13 cellular contexts compared by ENCODE assay signal in genomic region chr17:78538033-78538776, GRCh38. TPM values are rescaled to one million over a fixed set of nuclear protein-coding genes. Genes with fewer than 3 reads are reported as not detected.
DNase-seq lines count a peak whose midpoint lies in the region; ATAC-seq and TF ChIP-seq lines count a peak whose summit lies in the region.
"Had no signal": no experiment of that assay in that cellular context is flagged by ENCODE, and none has a peak within 500 bp of the region (broad histone marks: within the 10 kb centered on the region; RNA-seq: fewer than 3 reads in every experiment).

No MANE protein-coding gene starts in this region.

- no peak overlapping the region for H2AK5ac ChIP-seq in trophoblast cell (ENCODE audit: low read length)

- in situ Hi-C loops in SK-MEL-5 (cut with HindIII; ENCODE audit: low pct_unique_long_range_greater_than_20kb, low sequenced_read_pairs), result no loop called here

- H3K36me3 ChIP-seq in suprapubic skin (no peaks in the 10 kb centered on the region), trophoblast cell (ENCODE audit: control insufficient read depth in 1 of 2, insufficient read depth in 2 of 2, low read length in 2 of 2) (no peaks in the 10 kb centered on the region)
- H3K36me3 ChIP-seq: heart left ventricle had no signal

- peaks cover 24% of the 10 kb centered on the region for H3K4me1 ChIP-seq in suprapubic skin
- no peaks in the 10 kb centered on the region for H3K4me1 ChIP-seq in trophoblast cell (ENCODE audit: control insufficient read depth in 1 of 2, insufficient read depth in 2 of 2, low read length in 2 of 2)

- H3K27me3 ChIP-seq in suprapubic skin (no peaks in the 10 kb centered on the region), trophoblast cell (ENCODE audit: insufficient read depth, low read length) (no peaks in the 10 kb centered on the region)
- H3K27me3 ChIP-seq: heart left ventricle had no signal

- H3K18ac ChIP-seq in trophoblast cell (ENCODE audit: low read length), result no peak overlapping the region

- no peak overlapping the region for H4K12ac ChIP-seq in trophoblast cell (ENCODE audit: low read depth, low read length)

- no peak overlapping the region for H3K9ac ChIP-seq in trophoblast cell (ENCODE audit: low read length)

- 71% methylated on average over 10 of the region's 10 CpGs for WGBS in suprapubic skin
- WGBS in trophoblast cell (ENCODE audit: extremely low coverage, insufficient coverage, insufficient read length), result no CpG with 5 or more reads among the region's 10 CpGs

- H3K23ac ChIP-seq in trophoblast cell (ENCODE audit: low read length), result no peak overlapping the region

- H3K4me2 ChIP-seq in trophoblast cell (ENCODE audit: low read length), result no peak overlapping the region

- H3K79me2 ChIP-seq in trophoblast cell (ENCODE audit: control insufficient read depth, insufficient read depth, low read length, poor library complexity), result no peaks in the 10 kb centered on the region

- H3K4ac ChIP-seq in trophoblast cell (ENCODE audit: low read depth, low read length), result no peak overlapping the region

- TF ChIP-seq POLR2A in suprapubic skin (IDR thresholded peaks at IDR 0.05), result no peak

- H3K4me3 ChIP-seq in fibroblast of pulmonary artery (replicated peaks; ENCODE audit: low read depth, low read length), result no peak overlapping the region
- H3K4me3 ChIP-seq in suprapubic skin, result no peak overlapping the region
- H3K4me3 ChIP-seq in trophoblast cell (ENCODE audit: low read depth, low read length), result no peak overlapping the region
- H3K4me3 ChIP-seq: heart left ventricle had no signal

- no peak overlapping the region for H2BK120ac ChIP-seq in trophoblast cell (ENCODE audit: insufficient read depth, low read length, poor library complexity)

- H3K9me3 ChIP-seq in suprapubic skin, result no peaks in the 10 kb centered on the region
- peaks cover 2% of the 10 kb centered on the region for H3K9me3 ChIP-seq in trophoblast cell (ENCODE audit: insufficient read depth, low read depth, low read length)
- H3K9me3 ChIP-seq: heart left ventricle had no signal

- H2BK12ac ChIP-seq in trophoblast cell (ENCODE audit: low read length), result no peak overlapping the region

- no peak overlapping the region for H4K8ac ChIP-seq in trophoblast cell (ENCODE audit: low read depth, low read length)

- no peak overlapping the region for H4K91ac ChIP-seq in trophoblast cell (ENCODE audit: low read depth, low read length)

- H2AFZ ChIP-seq in trophoblast cell (ENCODE audit: insufficient read depth, low read length, poor library complexity), result no peak overlapping the region

- no peak for TF ChIP-seq CTCF in fibroblast of pulmonary artery (IDR thresholded peaks at IDR 0.05; ENCODE audit: low read length, missing control alignments)
- TF ChIP-seq CTCF in suprapubic skin (IDR thresholded peaks at IDR 0.05), result no peak

- no peaks in the 10 kb centered on the region for H3K79me1 ChIP-seq in trophoblast cell (ENCODE audit: low read length)

- H3K27ac ChIP-seq in suprapubic skin (peak overlapping the region; percentile 65), trophoblast cell (ENCODE audit: low read depth, low read length) (no peak overlapping the region)
- H3K27ac ChIP-seq: heart left ventricle had no signal

- H2BK5ac ChIP-seq in trophoblast cell (ENCODE audit: low read depth, low read length, poor library complexity), result no peak overlapping the region

- H3K14ac ChIP-seq in trophoblast cell (ENCODE audit: low read length), result no peak overlapping the region

- no peak for ATAC-seq in HG03280 (IDR thresholded peaks at IDR 0.05; ENCODE audit: unreplicated experiment)

- TF ChIP-seq EP300 in suprapubic skin (IDR thresholded peaks at IDR 0.05), result no peak

- DNase-seq in activated effector memory CD4-positive, alpha-beta T cell treated with anti-CD3 and anti-CD28 coated beads, Interleukin-2, amount 50 U/mL, for 16 hours, result peak; percentile 53
- no peak for DNase-seq in activated effector memory CD4-positive, alpha-beta T cell treated with Interleukin-2 at 50 U/mL for 16 hours
- DNase-seq in SK-MEL-5 (ENCODE audit: low read depth, low spot score) (peak; percentile 63), fibroblast of pulmonary artery (ENCODE audit: low read depth) (peak; percentile 28), suprapubic skin (ENCODE audit: low spot score in 2 of 2) (no peak), DMS153 (lab: John Stamatoyannopoulos, UW) (no peak), trophoblast cell (no peak)
- DNase-seq: effector memory CD4-positive, alpha-beta T cell; EL; heart left ventricle; Karpas-422; stimulated activated CD8-positive, alpha-beta memory T cell treated with anti-CD3 and anti-CD28 coated beads, Interleukin-4, amount 100 ng/mL, for 48 hours had no signal

RNA-seq across cellular contexts. Expression of gene DNAH17, which starts 39.0 kb away (rescaled TPM):
- 0.05 and 0.24 TPM in 2 replicates for total RNA-seq in SK-MEL-5 (2014; rRNA removed; shearing (Covaris generic))
- 0.20 and 0.38 TPM in 2 replicates for polyA plus RNA-seq in SK-MEL-5 (2015; cell fraction: cytosol; rRNA removed)
- polyA plus RNA-seq in SK-MEL-5 (2015; cell fraction: nucleus; rRNA removed), result 0.51 and 0.53 TPM in 2 replicates
- 1 to 10 TPM; 3.7 to 6.7 (median 5.2) TPM for total RNA-seq in suprapubic skin
- 0.31 and 0.32 TPM in 2 replicates for polyA plus RNA-seq in trophoblast cell (2013)

Comparison
In these comparisons a context has a peak if more than half of its experiments do, and no peak if none do; other contexts are left out.
1. DNase-seq: peak in activated effector memory CD4-positive, alpha-beta T cell treated with anti-CD3 and anti-CD28 coated beads, Interleukin-2, amount 50 U/mL, for 16 hours (single experiment), SK-MEL-5 (single experiment) and fibroblast of pulmonary artery (single experiment); none in activated effector memory CD4-positive, alpha-beta T cell treated with Interleukin-2 at 50 U/mL for 16 hours (single experiment), suprapubic skin (0 of 2), DMS153 (single experiment) and trophoblast cell (0 of 2).